Comparison of ENCODE assay signal across 3 cellular contexts in genomic region chr12:110516995-110517394, GRCh38.
TF ChIP-seq lines count a peak whose summit lies in the region.

No MANE protein-coding gene starts in this region.

TF ChIP-seq in HEK293, 187 proteins besides CTCF, POLR2A, EP300 and RAD21:
- TF ChIP-seq ZNF341 (tag by site-specific recombination; IDR thresholded peaks at IDR 0.05; ENCODE audit: low read depth) (no peak), ZNF121 (tag by site-specific recombination; IDR thresholded peaks at IDR 0.05) (peak; percentile 97)
TF ChIP-seq in HEK293: peak in this region for 1.

TF ChIP-seq in WTC11, 78 proteins besides CTCF, POLR2A, EP300 and RAD21:
- TF ChIP-seq TP53 (CRISPR knock-in tag; IDR thresholded peaks at IDR 0.05) (no peak), MLX (CRISPR knock-in tag; IDR thresholded peaks at IDR 0.05) (no peak), ZNF423 (CRISPR knock-in tag; IDR thresholded peaks at IDR 0.05) (no peak), PRRX2 (CRISPR knock-in tag; IDR thresholded peaks at IDR 0.05) (no peak), GTF2I (CRISPR knock-in tag; conservative IDR thresholded peaks at IDR 0.05) (0 out of 2 replicates have a peak, but pooled peaks have one; percentile 10)

TF ChIP-seq in H1, 55 proteins besides CTCF, POLR2A, EP300 and RAD21:
- peak; percentile 32; the same call in 1 of the 2 replicates for TF ChIP-seq KDM1A (IDR thresholded peaks at IDR 0.05; ENCODE audit: borderline replicate concordance, low read length)
- TF ChIP-seq EZH2 (IDR thresholded peaks at IDR 0.05; ENCODE audit: low read depth, low read length, severe bottlenecking), result no peak
